Comparison of ENCODE assay signal across 14 cellular contexts in genomic region chr17:15883617-15884111, GRCh38.
A peak's percentile ranks its signal among the peaks of the same experiment; 100 is the strongest.
DNase-seq lines count a peak whose midpoint lies in the region; ATAC-seq and TF ChIP-seq lines count a peak whose summit lies in the region.
"Had no signal": no experiment of that assay in that cellular context is flagged by ENCODE, and none has a peak within 500 bp of the region (broad histone marks: within the 10 kb centered on the region; RNA-seq: fewer than 3 reads in every experiment).

No MANE protein-coding gene starts in this region.

- no peak overlapping the region for H3K4me3 ChIP-seq in AG04449 (ENCODE audit: low read depth, low read length)
- no peak overlapping the region for H3K4me3 ChIP-seq in HFF-Myc (replicated peaks; ENCODE audit: low read depth, low read length)
- H3K4me3 ChIP-seq: spleen had no signal

- no peaks in the 10 kb centered on the region for H3K9me3 ChIP-seq in T-helper 17 cell (ENCODE audit: control insufficient read depth, low read length, poor library complexity, severe bottlenecking)
- H3K9me3 ChIP-seq: spleen had no signal

- H3K27me3 ChIP-seq in foreskin keratinocyte = no peaks in the 10 kb centered on the region

- peaks cover 2% of the 10 kb centered on the region for H3K36me3 Mint-ChIP-seq in T-helper 17 cell (ENCODE audit: low read depth)
- H3K36me3 Mint-ChIP-seq: stimulated activated naive B cell treated with anti-CD40 and anti-IgM and Interleukin-4, amounts not matched to agents 10 μg/mL and 1 μg/mL and 100 μg/mL, for 72 hours had no signal

- peaks cover 22% of the 10 kb centered on the region for H3K27me3 Mint-ChIP-seq in T-helper 17 cell

- H3K4me1 ChIP-seq in foreskin keratinocyte = no peaks in the 10 kb centered on the region

- CTCF ChIA-PET in AG04449 (lab: Yijun Ruan, JAX) = no interaction called here

- peaks cover 11% of the 10 kb centered on the region for H3K4me1 Mint-ChIP-seq in T-helper 17 cell

- H3K4me3 Mint-ChIP-seq in T-helper 17 cell = no peak overlapping the region
- H3K4me3 Mint-ChIP-seq: stimulated activated naive B cell treated with anti-CD40 and anti-IgM and Interleukin-4, amounts not matched to agents 10 μg/mL and 1 μg/mL and 100 μg/mL, for 72 hours had no signal

- no peak for TF ChIP-seq CTCF in AG04449 (IDR thresholded peaks at IDR 0.05; ENCODE audit: insufficient read depth, low read length, missing control alignments)
- TF ChIP-seq CTCF in HFF-Myc (IDR thresholded peaks at IDR 0.05; ENCODE audit: low read depth, low read length, missing control alignments) = no peak
- no peak for TF ChIP-seq CTCF in foreskin keratinocyte (conservative IDR thresholded peaks at IDR 0.05)

- DNase-seq in AG04449 (ENCODE audit: low read depth, low spot score) (peak; percentile 47), HFF-Myc (ENCODE audit: extremely low read depth, low read depth) (peak; percentile 67), T-helper 17 cell (no peak), foreskin keratinocyte (peak; percentile 61 to 82), NCI-H2171 (lab: John Stamatoyannopoulos, UW) (no peak)
- DNase-seq: glutamatergic neuron; NCI-H146; SHP77; spleen; stimulated activated naive B cell treated with anti-CD40 and anti-IgM and Interleukin-4, amounts not matched to agents 10 μg/mL and 1 μg/mL and 100 μg/mL, for 72 hours had no signal

- ATAC-seq in T-helper 17 cell = peak; percentile 35
- ATAC-seq in foreskin keratinocyte = peak; percentile 60
- no peak for ATAC-seq in GM21367 (IDR thresholded peaks at IDR 0.05; ENCODE audit: unreplicated experiment)
- ATAC-seq in HG03520 (IDR thresholded peaks at IDR 0.05; ENCODE audit: unreplicated experiment) = no peak
- ATAC-seq in HG03342 (IDR thresholded peaks at IDR 0.05; ENCODE audit: unreplicated experiment) = no peak
- ATAC-seq: stimulated activated naive B cell treated with anti-CD40 and anti-IgM and Interleukin-4, amounts not matched to agents 10 μg/mL and 1 μg/mL and 100 μg/mL, for 72 hours had no signal

- peak overlapping the region; percentile 16 for H3K27ac Mint-ChIP-seq in T-helper 17 cell
- H3K27ac Mint-ChIP-seq: stimulated activated naive B cell treated with anti-CD40 and anti-IgM and Interleukin-4, amounts not matched to agents 10 μg/mL and 1 μg/mL and 100 μg/mL, for 72 hours had no signal

- H3K27ac ChIP-seq in foreskin keratinocyte = no peak overlapping the region
- H3K27ac ChIP-seq: C4-2B, spleen had no signal

- POLR2A ChIA-PET in AG04449 (lab: Yijun Ruan, JAX) = no interaction called here

Comparison
In these comparisons a context has a peak if more than half of its experiments do, and no peak if none do; other contexts are left out.
1. DNase-seq: peak in AG04449 (single experiment), HFF-Myc (single experiment) and foreskin keratinocyte (2 of 2); none in T-helper 17 cell (0 of 3) and NCI-H2171 (single experiment).
2. ATAC-seq: peak in T-helper 17 cell (single experiment) and foreskin keratinocyte (single experiment); none in GM21367 (single experiment), HG03520 (single experiment) and HG03342 (single experiment).